Comparison of ENCODE assay signal across 15 cellular contexts in genomic region chr1:55428236-55428635, GRCh38.
DNase-seq lines count a peak whose midpoint lies in the region; ATAC-seq and TF ChIP-seq lines count a peak whose summit lies in the region.
"Had no signal": no experiment of that assay in that cellular context is flagged by ENCODE, and none has a peak within 500 bp of the region (broad histone marks: within the 10 kb centered on the region; RNA-seq: fewer than 3 reads in every experiment).

No MANE protein-coding gene starts in this region.

- H3K4me3 ChIP-seq in colonic mucosa = no peak overlapping the region

- no peak overlapping the region for H3K9ac ChIP-seq in colonic mucosa (ENCODE audit: low read depth in 2 of 2, low read length in 2 of 2)
- H3K9ac ChIP-seq: KMS-11 had no signal

- no peaks in the 10 kb centered on the region for H3K9me3 ChIP-seq in colonic mucosa

- DNase-seq in Right ventricle myocardium inferior (ENCODE audit: missing footprints) (no peak), left cardiac atrium (no peak), colonic mucosa (no peak), mesothelial cell of epicardium (ENCODE audit: low spot score in 2 of 2, unreplicated experiment in 2 of 2) (no peak), type B pancreatic cell (ENCODE audit: extremely low spot score, unreplicated experiment) (no peak), Ammon's horn (ENCODE audit: low spot score) (no peak), midbrain (lab: John Stamatoyannopoulos, UW) (no peak)
- DNase-seq in activated CD4-positive, alpha-beta T cell treated with anti-CD3 and anti-CD28 coated beads, Interleukin-2, amount 10 ng/mL, durations not matched to agents 24 days and 14 days = no peak
- DNase-seq: activated CD8-positive, alpha-beta memory T cell treated with anti-CD3 and anti-CD28 coated beads, Interleukin-2, amount 10 ng/mL, durations not matched to agents 7 days and 5 days; amygdala; CD4-positive, alpha-beta memory T cell; NCI-H1105; NCI-H82 had no signal

- peaks cover 41% of the 10 kb centered on the region for H3K4me1 Mint-ChIP-seq in mesothelial cell of epicardium
- peaks cover 35% of the 10 kb centered on the region for H3K4me1 Mint-ChIP-seq in type B pancreatic cell (ENCODE audit: unreplicated experiment)
- no peaks in the 10 kb centered on the region for H3K4me1 Mint-ChIP-seq in activated CD4-positive, alpha-beta T cell treated with anti-CD3 and anti-CD28 coated beads, Interleukin-2, amount 10 ng/mL, durations not matched to agents 24 days and 14 days
- H3K4me1 Mint-ChIP-seq: activated CD8-positive, alpha-beta memory T cell treated with anti-CD3 and anti-CD28 coated beads, Interleukin-2, amount 10 ng/mL, durations not matched to agents 7 days and 5 days; CD4-positive, alpha-beta memory T cell had no signal

- peak overlapping the region; percentile 93 for H3K27ac Mint-ChIP-seq in mesothelial cell of epicardium
- H3K27ac Mint-ChIP-seq in type B pancreatic cell = peak overlapping the region; percentile 93
- H3K27ac Mint-ChIP-seq in activated CD4-positive, alpha-beta T cell treated with anti-CD3 and anti-CD28 coated beads, Interleukin-2, amount 10 ng/mL, durations not matched to agents 24 days and 14 days = no peak overlapping the region
- H3K27ac Mint-ChIP-seq: activated CD8-positive, alpha-beta memory T cell treated with anti-CD3 and anti-CD28 coated beads, Interleukin-2, amount 10 ng/mL, durations not matched to agents 7 days and 5 days; CD4-positive, alpha-beta memory T cell; T-helper 2 cell treated with Interferon-gamma antibody and Interleukin-4, amounts not matched to agents 5 μg/mL and 100 μg/mL, for 36 hours had no signal

- ATAC-seq in Right ventricle myocardium inferior = peak; percentile 49
- no peak for ATAC-seq in left cardiac atrium
- ATAC-seq: activated CD8-positive, alpha-beta memory T cell treated with anti-CD3 and anti-CD28 coated beads, Interleukin-2, amount 10 ng/mL, durations not matched to agents 7 days and 5 days had no signal

- peaks cover 9% of the 10 kb centered on the region for H3K9me3 Mint-ChIP-seq in mesothelial cell of epicardium
- peaks cover 16% of the 10 kb centered on the region for H3K9me3 Mint-ChIP-seq in type B pancreatic cell
- peaks cover 4% of the 10 kb centered on the region for H3K9me3 Mint-ChIP-seq in activated CD4-positive, alpha-beta T cell treated with anti-CD3 and anti-CD28 coated beads, Interleukin-2, amount 10 ng/mL, durations not matched to agents 24 days and 14 days
- H3K9me3 Mint-ChIP-seq: T-helper 2 cell treated with Interferon-gamma antibody and Interleukin-4, amounts not matched to agents 5 μg/mL and 100 μg/mL, for 36 hours had no signal

- no peak for TF ChIP-seq CTCF in colonic mucosa (IDR thresholded peaks at IDR 0.05)
- TF ChIP-seq CTCF in mesothelial cell of epicardium (IDR thresholded peaks at IDR 0.05; ENCODE audit: unreplicated experiment) = no peak
- TF ChIP-seq CTCF in type B pancreatic cell (conservative IDR thresholded peaks at IDR 0.05) = no peak

- H3K36me3 Mint-ChIP-seq in mesothelial cell of epicardium (peaks cover 2% of the 10 kb centered on the region), type B pancreatic cell (no peaks in the 10 kb centered on the region)
- H3K36me3 Mint-ChIP-seq in activated CD4-positive, alpha-beta T cell treated with anti-CD3 and anti-CD28 coated beads, Interleukin-2, amount 10 ng/mL, durations not matched to agents 24 days and 14 days (ENCODE audit: low read depth) = no peaks in the 10 kb centered on the region
- H3K36me3 Mint-ChIP-seq: activated CD8-positive, alpha-beta memory T cell treated with anti-CD3 and anti-CD28 coated beads, Interleukin-2, amount 10 ng/mL, durations not matched to agents 7 days and 5 days; CD4-positive, alpha-beta memory T cell had no signal

- no peaks in the 10 kb centered on the region for H3K4me1 ChIP-seq in colonic mucosa

- H3K27ac ChIP-seq in colonic mucosa = peak overlapping the region; percentile 1
- H3K27ac ChIP-seq: KMS-11 had no signal

- intact Hi-C loops in Right ventricle myocardium inferior (cut with DNase I) (no loop called here), left cardiac atrium (cut with DNase I) (no loop called here), colonic mucosa (cut with DNase I) (no loop called here)
- intact Hi-C loops in activated CD4-positive, alpha-beta T cell treated with anti-CD3 and anti-CD28 coated beads, Interleukin-2, amount 10 ng/mL, durations not matched to agents 24 days and 14 days (cut with micrococcal nuclease) = no loop called here

- no peaks in the 10 kb centered on the region for H3K27me3 ChIP-seq in colonic mucosa

- H3K4me3 Mint-ChIP-seq in mesothelial cell of epicardium (no peak overlapping the region), type B pancreatic cell (no peak overlapping the region)
- H3K4me3 Mint-ChIP-seq in activated CD4-positive, alpha-beta T cell treated with anti-CD3 and anti-CD28 coated beads, Interleukin-2, amount 10 ng/mL, durations not matched to agents 24 days and 14 days = no peak overlapping the region
- H3K4me3 Mint-ChIP-seq: activated CD8-positive, alpha-beta memory T cell treated with anti-CD3 and anti-CD28 coated beads, Interleukin-2, amount 10 ng/mL, durations not matched to agents 7 days and 5 days; CD4-positive, alpha-beta memory T cell; T-helper 2 cell treated with Interferon-gamma antibody and Interleukin-4, amounts not matched to agents 5 μg/mL and 100 μg/mL, for 36 hours had no signal

- H3K27me3 Mint-ChIP-seq in mesothelial cell of epicardium (ENCODE audit: low read depth) (no peaks in the 10 kb centered on the region), type B pancreatic cell (no peaks in the 10 kb centered on the region)
- peaks cover 8% of the 10 kb centered on the region for H3K27me3 Mint-ChIP-seq in activated CD4-positive, alpha-beta T cell treated with anti-CD3 and anti-CD28 coated beads, Interleukin-2, amount 10 ng/mL, durations not matched to agents 24 days and 14 days

- H3K36me3 ChIP-seq in colonic mucosa = no peaks in the 10 kb centered on the region
